Comparison of ENCODE assay signal across 2 cellular contexts in the genomic region with DNA sequence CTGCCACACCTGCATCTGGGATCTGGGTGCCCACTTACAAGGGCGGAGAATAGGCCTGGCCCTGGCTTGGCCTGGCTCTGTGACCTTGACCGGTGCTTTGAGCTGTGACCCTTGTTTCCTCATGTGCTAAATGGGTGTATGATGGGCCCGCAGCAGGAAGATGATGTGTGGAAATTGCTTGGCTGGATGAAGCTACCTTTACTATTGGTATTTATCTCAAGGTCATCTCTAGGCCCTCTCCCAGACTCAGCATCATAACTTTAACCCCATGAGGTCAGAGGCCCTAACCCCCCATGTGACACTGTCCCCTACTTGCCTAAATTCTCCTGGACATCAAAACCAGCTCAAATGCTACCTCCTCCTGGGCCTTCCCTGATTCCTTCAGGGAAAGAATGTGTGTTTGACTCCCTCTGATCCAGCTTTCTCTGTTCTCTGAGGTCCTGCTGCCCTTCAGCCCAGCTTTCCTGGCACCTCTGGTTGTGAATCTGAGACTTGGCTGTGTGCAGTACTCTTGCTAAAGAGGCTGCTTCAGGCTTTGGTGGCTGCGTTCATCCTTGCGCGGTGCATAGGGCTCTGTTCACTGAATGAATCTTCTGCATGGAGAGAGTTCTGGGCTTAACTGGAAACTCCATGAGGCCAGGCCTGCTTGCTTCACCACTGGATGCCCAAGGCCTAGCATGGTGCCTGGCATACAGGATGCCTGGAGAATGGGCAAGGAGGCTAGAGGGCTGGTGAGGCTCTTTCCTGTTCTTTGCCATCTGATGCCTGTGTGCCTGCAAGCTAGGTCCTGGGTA.
TF ChIP-seq lines count a peak whose summit lies in the region.

No MANE protein-coding gene starts in this region.

TF ChIP-seq in IMR-90, 13 proteins besides CTCF, POLR2A, EP300 and RAD21:
- no peak for TF ChIP-seq MXI1 (IDR thresholded peaks at IDR 0.05; ENCODE audit: borderline replicate concordance, low read depth, low read length)
- TF ChIP-seq, protein P1, sequence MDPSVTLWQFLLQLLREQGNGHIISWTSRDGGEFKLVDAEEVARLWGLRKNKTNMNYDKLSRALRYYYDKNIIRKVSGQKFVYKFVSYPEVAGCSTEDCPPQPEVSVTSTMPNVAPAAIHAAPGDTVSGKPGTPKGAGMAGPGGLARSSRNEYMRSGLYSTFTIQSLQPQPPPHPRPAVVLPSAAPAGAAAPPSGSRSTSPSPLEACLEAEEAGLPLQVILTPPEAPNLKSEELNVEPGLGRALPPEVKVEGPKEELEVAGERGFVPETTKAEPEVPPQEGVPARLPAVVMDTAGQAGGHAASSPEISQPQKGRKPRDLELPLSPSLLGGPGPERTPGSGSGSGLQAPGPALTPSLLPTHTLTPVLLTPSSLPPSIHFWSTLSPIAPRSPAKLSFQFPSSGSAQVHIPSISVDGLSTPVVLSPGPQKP (IDR thresholded peaks at IDR 0.05; ENCODE audit: borderline replicate concordance, low read depth, low read length): no peak
- TF ChIP-seq RFX5 (IDR thresholded peaks at IDR 0.05; ENCODE audit: low read depth, low read length): no peak
- TF ChIP-seq RCOR1 (IDR thresholded peaks at IDR 0.05; ENCODE audit: insufficient replicate concordance, low read length): no peak
- no peak for TF ChIP-seq CHD1 (IDR thresholded peaks at IDR 0.05; ENCODE audit: low read depth, low read length)
- TF ChIP-seq SMC3 (IDR thresholded peaks at IDR 0.05; ENCODE audit: low read depth, low read length): no peak
- TF ChIP-seq BHLHE40 (IDR thresholded peaks at IDR 0.05; ENCODE audit: low read depth, low read length): no peak
- TF ChIP-seq MAFK (IDR thresholded peaks at IDR 0.05; ENCODE audit: low read depth, low read length): no peak
- TF ChIP-seq NFE2L2 (IDR thresholded peaks at IDR 0.05; ENCODE audit: low read depth, low read length): no peak
- no peak for TF ChIP-seq MAZ (IDR thresholded peaks at IDR 0.05; ENCODE audit: borderline replicate concordance, low read depth, low read length)
- no peak for TF ChIP-seq FOS (IDR thresholded peaks at IDR 0.05; ENCODE audit: low read depth, low read length)
- TF ChIP-seq, protein P2, sequence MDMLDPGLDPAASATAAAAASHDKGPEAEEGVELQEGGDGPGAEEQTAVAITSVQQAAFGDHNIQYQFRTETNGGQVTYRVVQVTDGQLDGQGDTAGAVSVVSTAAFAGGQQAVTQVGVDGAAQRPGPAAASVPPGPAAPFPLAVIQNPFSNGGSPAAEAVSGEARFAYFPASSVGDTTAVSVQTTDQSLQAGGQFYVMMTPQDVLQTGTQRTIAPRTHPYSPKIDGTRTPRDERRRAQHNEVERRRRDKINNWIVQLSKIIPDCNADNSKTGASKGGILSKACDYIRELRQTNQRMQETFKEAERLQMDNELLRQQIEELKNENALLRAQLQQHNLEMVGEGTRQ (IDR thresholded peaks at IDR 0.05; ENCODE audit: low read depth, low read length): no peak
- no peak for TF ChIP-seq CEBPB (IDR thresholded peaks at IDR 0.05; ENCODE audit: low read depth, low read length)
TF ChIP-seq in IMR-90: peak in this region for 0.

TF ChIP-seq in H1, 55 proteins besides CTCF, POLR2A, EP300 and RAD21:
- no peak for TF ChIP-seq POU5F1 (IDR thresholded peaks at IDR 0.05; ENCODE audit: low read depth, low read length)
- no peak for TF ChIP-seq TBP (IDR thresholded peaks at IDR 0.05; ENCODE audit: low read depth, low read length)
- no peak for TF ChIP-seq SP4 (IDR thresholded peaks at IDR 0.05; ENCODE audit: low read length)
- no peak for TF ChIP-seq ASH2L (IDR thresholded peaks at IDR 0.05; ENCODE audit: low read length)
- TF ChIP-seq EGR1 (IDR thresholded peaks at IDR 0.05; ENCODE audit: borderline replicate concordance, low read depth, low read length): no peak
- no peak for TF ChIP-seq BACH1 (IDR thresholded peaks at IDR 0.05; ENCODE audit: low read length)
- no peak for TF ChIP-seq CBX5 (IDR thresholded peaks at IDR 0.05; ENCODE audit: low read depth, low read length)
- no peak for TF ChIP-seq YY1 (IDR thresholded peaks at IDR 0.05; ENCODE audit: low read depth, low read length)
- TF ChIP-seq JUND (IDR thresholded peaks at IDR 0.05; ENCODE audit: low read length): no peak
- no peak for TF ChIP-seq KDM1A (IDR thresholded peaks at IDR 0.05; ENCODE audit: borderline replicate concordance, low read length)
- TF ChIP-seq SP2 (IDR thresholded peaks at IDR 0.05; ENCODE audit: low read length): no peak
- TF ChIP-seq, protein P2 (IDR thresholded peaks at IDR 0.05; ENCODE audit: low read length): no peak
- TF ChIP-seq CREB1 (IDR thresholded peaks at IDR 0.05): no peak
- TF ChIP-seq EZH2 (IDR thresholded peaks at IDR 0.05; ENCODE audit: low read depth, low read length, severe bottlenecking): no peak
- TF ChIP-seq SUZ12 (IDR thresholded peaks at IDR 0.05; ENCODE audit: low read length): no peak
- TF ChIP-seq POLR2AphosphoS5 (IDR thresholded peaks at IDR 0.05; ENCODE audit: low read depth, low read length): no peak
- TF ChIP-seq NANOG (IDR thresholded peaks at IDR 0.05; ENCODE audit: insufficient read depth, low read depth, low read length, poor library complexity, severe bottlenecking): no peak
